19 cellular contexts compared by ENCODE assay signal in the genomic region with DNA sequence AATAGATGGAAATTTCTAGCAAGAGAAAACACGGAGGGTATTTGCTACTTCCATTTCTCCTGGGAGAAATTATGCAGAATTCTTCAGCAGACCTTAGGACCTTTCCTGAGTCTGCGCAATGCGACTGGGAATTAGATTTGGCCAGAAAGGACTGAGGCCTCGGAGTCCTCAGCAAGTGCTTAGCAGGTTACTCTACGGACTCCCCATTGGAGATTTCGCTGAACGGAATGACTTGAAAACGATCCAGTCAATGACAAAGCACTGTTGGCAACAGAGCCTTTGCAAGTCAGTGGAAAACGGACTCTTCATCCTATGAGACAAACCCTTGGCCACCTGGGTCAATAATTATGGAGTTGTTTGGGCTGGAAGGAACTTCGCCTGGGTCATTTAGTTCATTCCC.
"Had no signal": no experiment of that assay in that cellular context is flagged by ENCODE, and none has a peak within 500 bp of the region (broad histone marks: within the 10 kb centered on the region; RNA-seq: fewer than 3 reads in every experiment).

No MANE protein-coding gene starts in this region.

- H3K27me3 ChIP-seq: colonic mucosa had no signal

- H3K27ac Mint-ChIP-seq: dendritic cell treated with granulocyte-macrophage colony-stimulating factor and Interleukin-4, amounts not matched to agents 40 ng/mL and 50 ng/mL, for 4 days had no signal

- H3K36me3 ChIP-seq: colonic mucosa, esophagus squamous epithelium, gastrocnemius medialis, heart right ventricle, left lung, lower lobe of right lung had no signal

- ATAC-seq: gastrocnemius medialis, heart right ventricle, left cardiac atrium, left lung, left ventricle myocardium superior, lower lobe of right lung had no signal

- H3K9me3 Mint-ChIP-seq: dendritic cell treated with granulocyte-macrophage colony-stimulating factor and Interleukin-4, amounts not matched to agents 40 ng/mL and 50 ng/mL, for 4 days had no signal

- H3K27ac ChIP-seq: colonic mucosa, esophagus squamous epithelium, gastrocnemius medialis, heart right ventricle, left lung, lower lobe of right lung had no signal

- H3K9me3 ChIP-seq: colonic mucosa, esophagus squamous epithelium, gastrocnemius medialis, heart right ventricle, left lung, lower lobe of right lung had no signal

- H3K4me3 ChIP-seq: colonic mucosa, esophagus squamous epithelium, gastrocnemius medialis, heart right ventricle, left lung, lower lobe of right lung had no signal

- DNase-seq: cerebellar nuclear complex; colonic mucosa; cortex of kidney; effector CD8-positive, alpha-beta T cell; esophagus squamous epithelium; foreskin fibroblast; foreskin melanocyte; gastrocnemius medialis; glutamatergic neuron; head of caudate nucleus; heart right ventricle; hippocampal formation; left cardiac atrium; left lung; left ventricle myocardium superior; lower lobe of right lung; mesenchymal stem cell; midbrain had no signal

- H3K4me3 Mint-ChIP-seq: dendritic cell treated with granulocyte-macrophage colony-stimulating factor and Interleukin-4, amounts not matched to agents 40 ng/mL and 50 ng/mL, for 4 days had no signal

- H3K4me1 ChIP-seq: colonic mucosa, esophagus squamous epithelium, gastrocnemius medialis, heart right ventricle, left lung, lower lobe of right lung had no signal
